Comparison of ENCODE assay signal across 8 cellular contexts in genomic region chr5:1005362-1005851, GRCh38. TPM values are rescaled to one million over a fixed set of nuclear protein-coding genes. Genes with fewer than 3 reads are reported as not detected.
DNase-seq lines count a peak whose midpoint lies in the region; ATAC-seq and TF ChIP-seq lines count a peak whose summit lies in the region.

No MANE protein-coding gene starts in this region.

- peaks cover 13 to 28% of the 10 kb centered on the region in 2 donors for H3K4me1 ChIP-seq in esophagus (ENCODE audit: control insufficient read depth in 2 of 2, insufficient read depth in 2 of 2, low read length in 1 of 2)

- H3K36me3 Mint-ChIP-seq in stimulated activated effector memory CD8-positive, alpha-beta T cell treated with anti-CD3 and anti-CD28 coated beads, Interleukin-12 subunit alpha, Interleukin-12 subunit beta, amount 100 ng/mL, for 72 hours = no peaks in the 10 kb centered on the region

- no peak overlapping the region for H3K9ac ChIP-seq in neural cell (ENCODE audit: low read length)

- H3K4me3 Mint-ChIP-seq in stimulated activated effector memory CD8-positive, alpha-beta T cell treated with anti-CD3 and anti-CD28 coated beads, Interleukin-12 subunit alpha, Interleukin-12 subunit beta, amount 100 ng/mL, for 72 hours = no peak overlapping the region

- peaks cover 28% of the 10 kb centered on the region for H3K4me1 Mint-ChIP-seq in stimulated activated effector memory CD8-positive, alpha-beta T cell treated with anti-CD3 and anti-CD28 coated beads, Interleukin-12 subunit alpha, Interleukin-12 subunit beta, amount 100 ng/mL, for 72 hours

- TF ChIP-seq POLR2A in erythroblast (IDR thresholded peaks at IDR 0.05; ENCODE audit: low read length) = no peak

- H2AFZ ChIP-seq in neural cell (ENCODE audit: low read depth, low read length) = no peak overlapping the region

- no peak for TF ChIP-seq CTCF in neural cell (IDR thresholded peaks at IDR 0.05; ENCODE audit: poor library complexity, severe bottlenecking)
- TF ChIP-seq CTCF in GM20000 (IDR thresholded peaks at IDR 0.05; ENCODE audit: extremely low read depth, missing control alignments) = no peak

- H3K27me3 ChIP-seq in esophagus (ENCODE audit: control insufficient read depth in 1 of 2, insufficient read depth in 2 of 2, low read length in 2 of 2) (peaks cover 0 to 8% of the 10 kb centered on the region in 2 donors), neural cell (ENCODE audit: insufficient read depth, low read depth, low read length) (peaks cover 52% of the 10 kb centered on the region)

- H3K9me2 ChIP-seq in neural cell (ENCODE audit: insufficient read depth, low read length) = no peaks in the 10 kb centered on the region

- no peaks in the 10 kb centered on the region for H3K9me3 Mint-ChIP-seq in stimulated activated effector memory CD8-positive, alpha-beta T cell treated with anti-CD3 and anti-CD28 coated beads, Interleukin-12 subunit alpha, Interleukin-12 subunit beta, amount 100 ng/mL, for 72 hours

- ATAC-seq in stimulated activated effector memory CD8-positive, alpha-beta T cell treated with anti-CD3 and anti-CD28 coated beads, Interleukin-12 subunit alpha, Interleukin-12 subunit beta, amount 100 ng/mL, for 72 hours = no peak
- ATAC-seq in GM19467 (IDR thresholded peaks at IDR 0.05; ENCODE audit: unreplicated experiment) = no peak

- no peaks in the 10 kb centered on the region for H3F3A ChIP-seq in neural cell (ENCODE audit: insufficient read depth, low read length, poor library complexity, severe bottlenecking)

- H3K79me2 ChIP-seq in neural cell (replicated peaks; ENCODE audit: insufficient read depth, low read length) = no peaks in the 10 kb centered on the region

- DNase-seq in stimulated activated CD4-positive, alpha-beta T cell treated with anti-CD3 and anti-CD28 coated beads, Interleukin-4, amount 100 ng/mL, for 24 hours = peak; percentile 2
- no peak for DNase-seq in stimulated activated CD4-positive, alpha-beta T cell treated with anti-CD3 and anti-CD28 coated beads, Interleukin-12 subunit alpha, Interleukin-12 subunit beta, amount 100 ng/mL, for 4 hours
- no peak for DNase-seq in stimulated activated effector memory CD8-positive, alpha-beta T cell treated with anti-CD3 and anti-CD28 coated beads, Interleukin-12 subunit alpha, Interleukin-12 subunit beta, amount 100 ng/mL, for 72 hours (ENCODE audit: low spot score in 2 of 2)
- no peak for DNase-seq in GM20000 (ENCODE audit: low spot score)
- no peak for DNase-seq in erythroblast (lab: John Stamatoyannopoulos, UW)

- H3K27ac ChIP-seq in esophagus (ENCODE audit: low read depth in 2 of 2, low read length in 1 of 2) (peak overlapping the region; percentile 18 to 21), neural cell (ENCODE audit: low read length) (no peak overlapping the region)

- H4K20me1 ChIP-seq in neural cell (ENCODE audit: insufficient read depth) = no peaks in the 10 kb centered on the region

- H3K36me3 ChIP-seq in esophagus (ENCODE audit: control insufficient read depth in 2 of 2, insufficient read depth in 2 of 2, low read length in 1 of 2) (no peaks in the 10 kb centered on the region), neural cell (ENCODE audit: insufficient read depth, low read length) (no peaks in the 10 kb centered on the region)

- no peak overlapping the region for H3K4me2 ChIP-seq in neural cell (ENCODE audit: low read length)

- no peak overlapping the region for H3K27ac Mint-ChIP-seq in stimulated activated effector memory CD8-positive, alpha-beta T cell treated with anti-CD3 and anti-CD28 coated beads, Interleukin-12 subunit alpha, Interleukin-12 subunit beta, amount 100 ng/mL, for 72 hours

- H3K4me3 ChIP-seq in esophagus (ENCODE audit: low read depth in 1 of 2, low read length in 2 of 2) (peak overlapping the region in 1 of 2 donors; percentile 49), neural cell (ENCODE audit: low read length) (peak overlapping the region; percentile 56)

- H3K9me3 ChIP-seq in esophagus (ENCODE audit: control insufficient read depth in 2 of 2, insufficient read depth in 1 of 2, low read depth in 1 of 2, low read length in 1 of 2) (peaks cover 0 to 3% of the 10 kb centered on the region in 2 donors), neural cell (ENCODE audit: low read length) (no peaks in the 10 kb centered on the region)

- no peak for TF ChIP-seq RAD21 in neural cell (conservative IDR thresholded peaks at IDR 0.05)

- 66 to 70% methylated on average over 29 to 32 of the region's 32 CpGs for WGBS in esophagus, 2 donors

- no peak for TF ChIP-seq EP300 in neural cell (conservative IDR thresholded peaks at IDR 0.05; ENCODE audit: poor library complexity, severe bottlenecking)

TF ChIP-seq in neural cell, 6 proteins besides CTCF, POLR2A, EP300 and RAD21:
- no peak for TF ChIP-seq SMC3 (conservative IDR thresholded peaks at IDR 0.05; ENCODE audit: poor library complexity)
- TF ChIP-seq EZH2 (IDR thresholded peaks at IDR 0.05; ENCODE audit: borderline replicate concordance, insufficient read depth, low read length, poor library complexity, severe bottlenecking) = no peak
- no peak for TF ChIP-seq POLR2AphosphoS5 (IDR thresholded peaks at IDR 0.05)
- no peak for TF ChIP-seq MXI1 (conservative IDR thresholded peaks at IDR 0.05; ENCODE audit: poor library complexity, severe bottlenecking)
- no peak for TF ChIP-seq TAF1 (IDR thresholded peaks at IDR 0.05; ENCODE audit: low read depth)
- TF ChIP-seq, protein P1, sequence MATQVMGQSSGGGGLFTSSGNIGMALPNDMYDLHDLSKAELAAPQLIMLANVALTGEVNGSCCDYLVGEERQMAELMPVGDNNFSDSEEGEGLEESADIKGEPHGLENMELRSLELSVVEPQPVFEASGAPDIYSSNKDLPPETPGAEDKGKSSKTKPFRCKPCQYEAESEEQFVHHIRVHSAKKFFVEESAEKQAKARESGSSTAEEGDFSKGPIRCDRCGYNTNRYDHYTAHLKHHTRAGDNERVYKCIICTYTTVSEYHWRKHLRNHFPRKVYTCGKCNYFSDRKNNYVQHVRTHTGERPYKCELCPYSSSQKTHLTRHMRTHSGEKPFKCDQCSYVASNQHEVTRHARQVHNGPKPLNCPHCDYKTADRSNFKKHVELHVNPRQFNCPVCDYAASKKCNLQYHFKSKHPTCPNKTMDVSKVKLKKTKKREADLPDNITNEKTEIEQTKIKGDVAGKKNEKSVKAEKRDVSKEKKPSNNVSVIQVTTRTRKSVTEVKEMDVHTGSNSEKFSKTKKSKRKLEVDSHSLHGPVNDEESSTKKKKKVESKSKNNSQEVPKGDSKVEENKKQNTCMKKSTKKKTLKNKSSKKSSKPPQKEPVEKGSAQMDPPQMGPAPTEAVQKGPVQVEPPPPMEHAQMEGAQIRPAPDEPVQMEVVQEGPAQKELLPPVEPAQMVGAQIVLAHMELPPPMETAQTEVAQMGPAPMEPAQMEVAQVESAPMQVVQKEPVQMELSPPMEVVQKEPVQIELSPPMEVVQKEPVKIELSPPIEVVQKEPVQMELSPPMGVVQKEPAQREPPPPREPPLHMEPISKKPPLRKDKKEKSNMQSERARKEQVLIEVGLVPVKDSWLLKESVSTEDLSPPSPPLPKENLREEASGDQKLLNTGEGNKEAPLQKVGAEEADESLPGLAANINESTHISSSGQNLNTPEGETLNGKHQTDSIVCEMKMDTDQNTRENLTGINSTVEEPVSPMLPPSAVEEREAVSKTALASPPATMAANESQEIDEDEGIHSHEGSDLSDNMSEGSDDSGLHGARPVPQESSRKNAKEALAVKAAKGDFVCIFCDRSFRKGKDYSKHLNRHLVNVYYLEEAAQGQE (IDR thresholded peaks at IDR 0.05; ENCODE audit: borderline replicate concordance) = no peak

RNA-seq across cellular contexts. Expression of gene NKD2, which starts 3.2 kb away (rescaled TPM):
- polyA plus RNA-seq in esophagus (1 to 10 TPM; 4.2 to 4.5 TPM), neural cell (7.2 and 14.2 TPM in 2 replicates)
- polyA minus RNA-seq in neural cell = 3.4 and 4.2 TPM in 2 replicates
